Comparison of ENCODE assay signal across 8 cellular contexts in the genomic region with DNA sequence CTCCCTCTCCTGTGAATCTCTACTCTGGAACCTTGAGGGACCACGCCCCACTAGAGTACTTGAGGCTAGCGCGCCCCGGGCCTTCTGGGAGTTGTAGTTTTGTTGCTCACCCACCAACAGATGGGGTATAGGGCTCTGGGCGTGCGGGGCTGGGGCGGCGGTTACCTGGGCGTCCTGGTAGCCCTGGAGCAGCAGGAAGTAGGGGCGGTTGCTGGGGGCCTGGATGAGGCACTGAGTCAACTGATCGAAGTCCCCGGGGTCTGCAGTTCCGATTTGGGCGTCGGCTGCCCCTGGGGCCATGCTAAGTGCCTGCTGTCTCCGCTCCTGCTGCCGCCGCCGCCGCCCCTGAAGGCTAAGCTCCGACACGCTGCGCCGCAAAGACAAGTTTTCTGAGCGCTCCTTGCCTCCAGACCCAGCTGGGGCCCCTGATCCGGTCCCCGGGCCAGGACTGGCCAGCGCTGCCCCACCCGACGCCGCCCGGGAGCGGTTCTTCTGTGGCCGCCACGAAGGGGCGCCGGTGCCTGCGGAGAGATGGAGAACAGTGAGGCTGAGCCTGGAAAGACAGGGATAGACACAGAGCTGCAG. TPM values are rescaled to one million over a fixed set of nuclear protein-coding genes. Genes with fewer than 3 reads are reported as not detected.
DNase-seq lines count a peak whose midpoint lies in the region; ATAC-seq and TF ChIP-seq lines count a peak whose summit lies in the region.
"Had no signal": no experiment of that assay in that cellular context is flagged by ENCODE, and none has a peak within 500 bp of the region (broad histone marks: within the 10 kb centered on the region; RNA-seq: fewer than 3 reads in every experiment).

No MANE protein-coding gene starts in this region.

- H3K4me1 Mint-ChIP-seq in H9 = peaks cover 13 to 38% of the 10 kb centered on the region in 2 experiments

- H3K36me3 Mint-ChIP-seq in H9 (ENCODE audit: insufficient read depth in 1 of 3, low read depth in 3 of 3) = peaks cover 2 to 4% (median 3%) of the 10 kb centered on the region in 3 experiments; a peak in 3 of 7 replicates

- no peaks in the 10 kb centered on the region for H3K79me1 ChIP-seq in H9 (ENCODE audit: insufficient read depth, low read depth, low read length, poor library complexity, severe bottlenecking)

- H4K91ac ChIP-seq in H9 (ENCODE audit: insufficient read length, low read depth, low read length) = no peak overlapping the region

- peaks cover 11% of the 10 kb centered on the region for H3K27me3 Mint-ChIP-seq in H9 (ENCODE audit: low read depth)

- H3K9ac ChIP-seq in H9 (ENCODE audit: extremely low read depth, insufficient read length, low read length) = no peak overlapping the region

- TF ChIP-seq CTCF in H9 (conservative IDR thresholded peaks at IDR 0.05) (no peak), mucosa of descending colon (IDR thresholded peaks at IDR 0.05) (no peak)

- no peak overlapping the region for H2AFZ ChIP-seq in H9 (ENCODE audit: low read length)

- H3K4ac ChIP-seq in H9 (ENCODE audit: low read depth, low read length) = no peak overlapping the region

- H3K27me3 ChIP-seq in H9 (ENCODE audit: insufficient read depth, low read length) = no peaks in the 10 kb centered on the region; the same call in 1 of the 2 replicates

- peak overlapping the region; percentile 66 to 87 for H3K4me3 Mint-ChIP-seq in H9
- H3K4me3 Mint-ChIP-seq: central memory CD8-positive, alpha-beta T cell had no signal

- no peak overlapping the region for H3K14ac ChIP-seq in H9 (ENCODE audit: insufficient read depth, low read length)

- no CpG with 5 or more reads among the region's 38 CpGs for WGBS in H9 (ENCODE audit: extremely low coverage, insufficient read length, low lambda C conversion rate)

- H3K23me2 ChIP-seq in H9 (ENCODE audit: insufficient read length, low read depth, low read length, poor library complexity, severe bottlenecking) = peaks cover 9% of the 10 kb centered on the region

- no peak overlapping the region for H4K5ac ChIP-seq in H9 (ENCODE audit: insufficient read length, low read depth, low read length)

- intact Hi-C loops in mucosa of descending colon (cut with DNase I, micrococcal nuclease) = no loop called here

- peak; percentile 86 for DNase-seq in H9
- DNase-seq in astrocyte of the hippocampus (ENCODE audit: low read depth, low spot score) = peak; percentile 54
- DNase-seq in mucosa of descending colon = peak in 2 of 3 donors; percentile 55 to 60
- DNase-seq in activated gamma-delta T cell treated with Interleukin-2 at 50 U/mL for 16 hours = no peak

- no peak overlapping the region for H3K23ac ChIP-seq in H9 (ENCODE audit: insufficient read length, low read depth, low read length)

- H3K4me1 ChIP-seq in H9 (ENCODE audit: insufficient read depth, low read length) (no peaks in the 10 kb centered on the region; the same call in 1 of the 2 replicates), mucosa of descending colon (ENCODE audit: low read depth) (peaks cover 11% of the 10 kb centered on the region)

- H3K4me3 ChIP-seq in mucosa of descending colon = no peak overlapping the region

- no peak overlapping the region for H2AK5ac ChIP-seq in H9 (ENCODE audit: insufficient read length, low read length)

- H2BK12ac ChIP-seq in H9 (ENCODE audit: insufficient read length, low read depth, low read length) = no peak overlapping the region

- no peak overlapping the region for H2BK5ac ChIP-seq in H9 (ENCODE audit: insufficient read length, low read length)

- no peak overlapping the region for H3T11ph ChIP-seq in H9 (ENCODE audit: low read length)

- no peak overlapping the region; a peak in 1 of 7 replicates for H3K27ac Mint-ChIP-seq in H9

- no peak for ATAC-seq in mucosa of descending colon
- ATAC-seq in HG03571 (IDR thresholded peaks at IDR 0.05; ENCODE audit: unreplicated experiment) = no peak
- ATAC-seq in GM21786 (IDR thresholded peaks at IDR 0.05; ENCODE audit: unreplicated experiment) = no peak

- H3K18ac ChIP-seq in H9 (ENCODE audit: insufficient read length, low read depth, low read length) = peak overlapping the region; percentile 41

- no peak overlapping the region for H2BK120ac ChIP-seq in H9 (ENCODE audit: low read depth, low read length, poor library complexity, severe bottlenecking)

- H3K9me3 ChIP-seq in H9 (ENCODE audit: control insufficient read depth, low read depth, low read length) (no peaks in the 10 kb centered on the region), mucosa of descending colon (no peaks in the 10 kb centered on the region)

- no peak overlapping the region for H2BK20ac ChIP-seq in H9 (ENCODE audit: low read depth, low read length, poor library complexity, severe bottlenecking)

- peak overlapping the region; percentile 35 for H3K4me2 ChIP-seq in H9 (ENCODE audit: insufficient read depth, insufficient read length, low read length)

- no peaks in the 10 kb centered on the region for H4K20me1 ChIP-seq in H9 (ENCODE audit: control insufficient read depth, insufficient read depth, insufficient read length)

- no peak overlapping the region; the same call in 1 of the 2 replicates for H2BK15ac ChIP-seq in H9 (ENCODE audit: low read depth, low read length)

- no peaks in the 10 kb centered on the region for H3K9me3 Mint-ChIP-seq in H9
- H3K9me3 Mint-ChIP-seq: central memory CD8-positive, alpha-beta T cell had no signal

- H3K79me2 ChIP-seq in H9 (ENCODE audit: insufficient read depth, low read length) = no peaks in the 10 kb centered on the region

- no peak overlapping the region for H3K56ac ChIP-seq in H9 (ENCODE audit: insufficient read length, low read depth, low read length)

- H3K36me3 ChIP-seq in mucosa of descending colon (ENCODE audit: low read depth) = no peaks in the 10 kb centered on the region

- H4K8ac ChIP-seq in H9 (replicated peaks; ENCODE audit: insufficient read length, low read depth, low read length) = no peak overlapping the region

- H3K27ac ChIP-seq in H9 (ENCODE audit: insufficient read length, low read depth, low read length) = no peak overlapping the region

RNA-seq across cellular contexts. Expression of a gene that starts 5.3 kb away (rescaled TPM):
- total RNA-seq in H9 (2021) (2.4 and 2.8 TPM in 2 replicates), mucosa of descending colon (1 to 10 TPM; 1.7 to 8.6 (median 3.2) TPM)

RNA-seq across cellular contexts. Expression of a gene that starts 11.6 kb away (rescaled TPM):
- total RNA-seq in H9 (2021) (2.6 and 3.7 TPM in 2 replicates), mucosa of descending colon (not detected)

RNA-seq across cellular contexts. Expression of a gene that starts 15.6 kb away (rescaled TPM):
- total RNA-seq in H9 (2021) (1.4 and 1.6 TPM in 2 replicates), mucosa of descending colon (1 to 10 TPM in 1 of 3 donors, under 1 TPM in 2; 0.31 to 2.4 (median 0.61) TPM)

RNA-seq across cellular contexts. Expression of a gene that starts 17.3 kb away (rescaled TPM):
- total RNA-seq in H9 (2021) (15.9 and 16.1 TPM in 2 replicates), mucosa of descending colon (1 to 10 TPM in 1 of 3 donors, under 1 TPM in 2; 0.17 to 1.5 (median 0.72) TPM)

RNA-seq across cellular contexts. Expression of a gene that starts 20.2 kb away (rescaled TPM):
- total RNA-seq in H9 (2021) (0.55 and 0.90 TPM in 2 replicates), mucosa of descending colon (not detected)
- total RNA-seq: mucosa of gallbladder had no signal
